ENCODE assay signal across 8 cellular contexts in the genomic region with DNA sequence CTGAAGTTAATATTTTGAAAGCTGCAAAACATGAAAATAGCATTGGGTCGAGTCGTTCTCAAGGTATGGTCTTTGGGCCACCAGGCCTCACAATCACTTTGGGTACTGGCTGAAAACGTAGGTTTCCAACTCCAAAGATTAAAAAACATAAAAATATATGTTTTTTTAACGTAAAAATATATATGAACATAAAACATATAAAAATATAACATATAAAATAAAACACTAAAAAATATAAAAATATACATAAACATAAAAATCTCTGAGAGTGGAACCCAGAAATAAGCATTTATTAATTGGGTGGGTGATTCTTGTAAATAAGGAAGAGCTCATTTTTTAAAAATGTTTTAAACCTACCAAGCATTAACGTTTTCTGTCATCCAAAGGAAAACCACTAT. TPM values are rescaled to one million over a fixed set of nuclear protein-coding genes. Genes with fewer than 3 reads are reported as not detected.
A peak's percentile ranks its signal among the peaks of the same experiment; 100 is the strongest.
DNase-seq lines count a peak whose midpoint lies in the region; ATAC-seq, FAIRE-seq and TF ChIP-seq lines count a peak whose summit lies in the region.

No MANE protein-coding gene starts in this region.

- peaks cover 5 to 9% of the 10 kb centered on the region in 2 donors for H3K4me1 ChIP-seq in kidney (ENCODE audit: control insufficient read depth in 1 of 2, insufficient read depth in 1 of 2, low read depth in 1 of 2, low read length in 2 of 2)
- H3K4me1 ChIP-seq in suprapubic skin, result peaks cover 26% of the 10 kb centered on the region

- H3K9me3 ChIP-seq in kidney (ENCODE audit: control insufficient read depth in 1 of 2, low read length in 2 of 2) (no peaks in the 10 kb centered on the region), suprapubic skin (no peaks in the 10 kb centered on the region)

- no peak for ATAC-seq in activated naive CD8-positive, alpha-beta T cell treated with anti-CD3 and anti-CD28 coated beads, Interleukin-2, amount 10 ng/mL, durations not matched to agents 7 days and 5 days (ENCODE audit: low read depth)
- ATAC-seq in GM18861 (IDR thresholded peaks at IDR 0.05; ENCODE audit: unreplicated experiment) (no peak), HG03571 (IDR thresholded peaks at IDR 0.05; ENCODE audit: unreplicated experiment) (no peak)

- H3K4me1 Mint-ChIP-seq in T-helper 1 cell treated with Interleukin-12 subunit alpha and Interleukin-12 subunit beta and Interleukin-4 antibody, amounts not matched to agents 30 μg/mL and 1 μg/mL, for 36 hours (ENCODE audit: low read depth), result peaks cover 22% of the 10 kb centered on the region
- H3K4me1 Mint-ChIP-seq in activated naive CD8-positive, alpha-beta T cell treated with anti-CD3 and anti-CD28 coated beads, Interleukin-2, amount 10 ng/mL, durations not matched to agents 7 days and 5 days, result peaks cover 24% of the 10 kb centered on the region

- H3K27me3 ChIP-seq in suprapubic skin, result no peaks in the 10 kb centered on the region

- no peaks in the 10 kb centered on the region for H3K9me3 Mint-ChIP-seq in T-helper 1 cell treated with Interleukin-12 subunit alpha and Interleukin-12 subunit beta and Interleukin-4 antibody, amounts not matched to agents 30 μg/mL and 1 μg/mL, for 36 hours
- H3K9me3 Mint-ChIP-seq in activated naive CD8-positive, alpha-beta T cell treated with anti-CD3 and anti-CD28 coated beads, Interleukin-2, amount 10 ng/mL, durations not matched to agents 7 days and 5 days, result no peaks in the 10 kb centered on the region

- 15% methylated on average over 5 of the region's 5 CpGs for WGBS in suprapubic skin

- peak overlapping the region; percentile 79 for H3K4me3 Mint-ChIP-seq in T-helper 1 cell treated with Interleukin-12 subunit alpha and Interleukin-12 subunit beta and Interleukin-4 antibody, amounts not matched to agents 30 μg/mL and 1 μg/mL, for 36 hours
- peak overlapping the region; percentile 92 for H3K4me3 Mint-ChIP-seq in activated naive CD8-positive, alpha-beta T cell treated with anti-CD3 and anti-CD28 coated beads, Interleukin-2, amount 10 ng/mL, durations not matched to agents 7 days and 5 days

- intact Hi-C loops in kidney (cut with DNase I), result no loop called here

- DNase-seq in T-helper 1 cell (no peak), kidney (no peak), suprapubic skin (ENCODE audit: low spot score in 2 of 2) (no peak), SHP77 treated with DMSO at 0.1 percent for 48 hours (lab: John Stamatoyannopoulos, UW) (no peak)
- DNase-seq in activated naive CD8-positive, alpha-beta T cell treated with anti-CD3 and anti-CD28 coated beads, Interleukin-2, amount 10 ng/mL, durations not matched to agents 7 days and 5 days, result no peak

- no peak for TF ChIP-seq POLR2A in suprapubic skin (IDR thresholded peaks at IDR 0.05)

- H3K36me3 Mint-ChIP-seq in T-helper 1 cell treated with Interleukin-12 subunit alpha and Interleukin-12 subunit beta and Interleukin-4 antibody, amounts not matched to agents 30 μg/mL and 1 μg/mL, for 36 hours (ENCODE audit: low read depth), result peaks cover 21% of the 10 kb centered on the region
- H3K36me3 Mint-ChIP-seq in activated naive CD8-positive, alpha-beta T cell treated with anti-CD3 and anti-CD28 coated beads, Interleukin-2, amount 10 ng/mL, durations not matched to agents 7 days and 5 days, result peaks cover 18% of the 10 kb centered on the region

- H3K36me3 ChIP-seq in kidney (ENCODE audit: control insufficient read depth in 1 of 2, insufficient read depth in 2 of 2, low read length in 2 of 2) (peaks cover 4 to 5% of the 10 kb centered on the region in 2 donors), suprapubic skin (peaks cover 18% of the 10 kb centered on the region)

- H3K27ac ChIP-seq in kidney (ENCODE audit: low read depth in 2 of 2, low read length in 2 of 2) (peak overlapping the region; percentile 85 to 90), suprapubic skin (peak overlapping the region; percentile 98)

- FAIRE-seq in kidney (lab: Jason Lieb, UNC), result peak; percentile 74

- no peaks in the 10 kb centered on the region for H3K27me3 Mint-ChIP-seq in T-helper 1 cell treated with Interleukin-12 subunit alpha and Interleukin-12 subunit beta and Interleukin-4 antibody, amounts not matched to agents 30 μg/mL and 1 μg/mL, for 36 hours (ENCODE audit: low read depth)
- H3K27me3 Mint-ChIP-seq in activated naive CD8-positive, alpha-beta T cell treated with anti-CD3 and anti-CD28 coated beads, Interleukin-2, amount 10 ng/mL, durations not matched to agents 7 days and 5 days, result no peaks in the 10 kb centered on the region

- H3K4me3 ChIP-seq in kidney (ENCODE audit: low read length in 2 of 2) (peak overlapping the region; percentile 81 to 90), suprapubic skin (peak overlapping the region; percentile 99)

- H3K27ac Mint-ChIP-seq in T-helper 1 cell treated with Interleukin-12 subunit alpha and Interleukin-12 subunit beta and Interleukin-4 antibody, amounts not matched to agents 30 μg/mL and 1 μg/mL, for 36 hours, result peak overlapping the region; percentile 85
- peak overlapping the region; percentile 97 for H3K27ac Mint-ChIP-seq in activated naive CD8-positive, alpha-beta T cell treated with anti-CD3 and anti-CD28 coated beads, Interleukin-2, amount 10 ng/mL, durations not matched to agents 7 days and 5 days

- TF ChIP-seq CTCF in kidney (IDR thresholded peaks at IDR 0.05; ENCODE audit: borderline replicate concordance, extremely low read depth, insufficient read depth), result no peak
- no peak for TF ChIP-seq CTCF in suprapubic skin (IDR thresholded peaks at IDR 0.05)

- no peak for TF ChIP-seq EP300 in suprapubic skin (IDR thresholded peaks at IDR 0.05)

- POLR2A ChIA-PET in activated naive CD8-positive, alpha-beta T cell treated with anti-CD3 and anti-CD28 coated beads, Interleukin-2, amount 10 ng/mL, durations not matched to agents 7 days and 5 days (lab: Charles Lee), result interaction anchor here (0.7 to 2.1 kb wide), 5 partner anchors 68 to 281 kb away, joined by 3 to 14 read pairs (median 3); a partner anchor contains a TSS

- peak overlapping the region; percentile 76 to 90 for H3K9ac ChIP-seq in kidney (ENCODE audit: low read length in 2 of 2)

RNA-seq across cellular contexts. Expression of a gene that starts 0.7 kb away (rescaled TPM):
- total RNA-seq in activated naive CD8-positive, alpha-beta T cell treated with anti-CD3 and anti-CD28 coated beads, Interleukin-2, amount 10 ng/mL, durations not matched to agents 7 days and 5 days, result 10 to 100 TPM; 96.7 to 99.9 TPM
- 59.8 TPM for total RNA-seq in kidney
- polyA plus RNA-seq in kidney (ENCODE audit: insufficient read depth, low read depth, low replicate concordance), result 13.1 TPM
- total RNA-seq in suprapubic skin, result 10 to 100 TPM; 52.4 to 89.6 (median 68.9) TPM
